In the genomic region with DNA sequence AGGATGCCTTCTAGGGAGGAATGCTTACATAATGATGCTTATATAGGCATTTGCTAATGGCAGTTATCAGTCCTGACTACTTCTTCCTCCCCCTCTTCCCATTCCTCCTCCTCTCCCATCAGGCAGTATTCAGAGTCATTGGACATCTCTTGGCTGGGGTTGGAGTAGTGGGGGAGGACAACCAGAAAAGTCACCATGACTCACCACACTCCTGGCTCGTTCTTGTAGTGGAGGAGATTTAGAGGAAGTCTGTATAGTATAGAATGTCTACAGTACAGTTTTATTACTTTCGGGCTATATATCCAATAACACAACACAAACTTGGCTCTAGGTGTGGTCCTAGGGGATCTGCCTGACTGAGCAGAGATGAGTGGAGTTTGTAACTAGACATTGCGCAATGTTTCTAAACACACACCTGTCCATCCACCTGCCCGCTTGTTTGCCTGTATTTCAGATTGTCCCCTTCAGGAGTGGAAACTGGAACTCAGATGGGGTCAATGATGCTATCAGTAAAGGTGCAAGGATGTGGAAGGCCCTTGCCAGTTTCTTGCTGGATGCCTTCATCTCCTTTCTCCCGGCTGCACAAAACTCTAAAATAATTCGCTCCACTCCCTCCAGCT, we compare ENCODE assay signal across 2 cellular contexts.
TF ChIP-seq lines count a peak whose summit lies in the region.

No MANE protein-coding gene starts in this region.

TF ChIP-seq in SK-N-SH treated with all-trans-retinoic acid at 6 μM for 48 hours, 23 proteins besides CTCF, POLR2A, EP300 and RAD21 (continued from another document):
- TF ChIP-seq, protein P1, sequence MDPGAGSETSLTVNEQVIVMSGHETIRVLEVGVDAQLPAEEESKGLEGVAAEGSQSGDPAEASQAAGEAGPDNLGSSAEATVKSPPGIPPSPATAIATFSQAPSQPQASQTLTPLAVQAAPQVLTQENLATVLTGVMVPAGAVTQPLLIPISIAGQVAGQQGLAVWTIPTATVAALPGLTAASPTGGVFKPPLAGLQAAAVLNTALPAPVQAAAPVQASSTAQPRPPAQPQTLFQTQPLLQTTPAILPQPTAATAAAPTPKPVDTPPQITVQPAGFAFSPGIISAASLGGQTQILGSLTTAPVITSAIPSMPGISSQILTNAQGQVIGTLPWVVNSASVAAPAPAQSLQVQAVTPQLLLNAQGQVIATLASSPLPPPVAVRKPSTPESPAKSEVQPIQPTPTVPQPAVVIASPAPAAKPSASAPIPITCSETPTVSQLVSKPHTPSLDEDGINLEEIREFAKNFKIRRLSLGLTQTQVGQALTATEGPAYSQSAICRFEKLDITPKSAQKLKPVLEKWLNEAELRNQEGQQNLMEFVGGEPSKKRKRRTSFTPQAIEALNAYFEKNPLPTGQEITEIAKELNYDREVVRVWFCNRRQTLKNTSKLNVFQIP (CRISPR knock-in tag; IDR thresholded peaks at IDR 0.05; ENCODE audit: borderline replicate concordance, low read depth): no peak
- TF ChIP-seq GLIS3 (CRISPR knock-in tag; IDR thresholded peaks at IDR 0.05): no peak
- TF ChIP-seq ZNF70 (CRISPR knock-in tag; IDR thresholded peaks at IDR 0.05): no peak
- no peak for TF ChIP-seq ZNF565 (CRISPR knock-in tag; conservative IDR thresholded peaks at IDR 0.05; ENCODE audit: low read depth)
- no peak for TF ChIP-seq ZFP30 (CRISPR knock-in tag; IDR thresholded peaks at IDR 0.05)
- no peak for TF ChIP-seq ISL1 (CRISPR knock-in tag; IDR thresholded peaks at IDR 0.05)
- no peak for TF ChIP-seq TOX (CRISPR knock-in tag; IDR thresholded peaks at IDR 0.05; ENCODE audit: borderline replicate concordance)
- no peak for TF ChIP-seq TCF4 (CRISPR knock-in tag; IDR thresholded peaks at IDR 0.05; ENCODE audit: borderline replicate concordance)
- TF ChIP-seq ZC3H10 (CRISPR knock-in tag; IDR thresholded peaks at IDR 0.05): no peak
- no peak for TF ChIP-seq CSDC2 (CRISPR knock-in tag; IDR thresholded peaks at IDR 0.05)
- no peak for TF ChIP-seq SNAI2 (CRISPR knock-in tag; IDR thresholded peaks at IDR 0.05)
- TF ChIP-seq OSR1 (CRISPR knock-in tag; IDR thresholded peaks at IDR 0.05): no peak
- no peak for TF ChIP-seq PPARA (CRISPR knock-in tag; IDR thresholded peaks at IDR 0.05; ENCODE audit: borderline replicate concordance)
- TF ChIP-seq, protein P2, sequence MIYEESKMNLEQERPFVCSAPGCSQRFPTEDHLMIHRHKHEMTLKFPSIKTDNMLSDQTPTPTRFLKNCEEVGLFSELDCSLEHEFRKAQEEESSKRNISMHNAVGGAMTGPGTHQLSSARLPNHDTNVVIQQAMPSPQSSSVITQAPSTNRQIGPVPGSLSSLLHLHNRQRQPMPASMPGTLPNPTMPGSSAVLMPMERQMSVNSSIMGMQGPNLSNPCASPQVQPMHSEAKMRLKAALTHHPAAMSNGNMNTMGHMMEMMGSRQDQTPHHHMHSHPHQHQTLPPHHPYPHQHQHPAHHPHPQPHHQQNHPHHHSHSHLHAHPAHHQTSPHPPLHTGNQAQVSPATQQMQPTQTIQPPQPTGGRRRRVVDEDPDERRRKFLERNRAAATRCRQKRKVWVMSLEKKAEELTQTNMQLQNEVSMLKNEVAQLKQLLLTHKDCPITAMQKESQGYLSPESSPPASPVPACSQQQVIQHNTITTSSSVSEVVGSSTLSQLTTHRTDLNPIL (CRISPR knock-in tag; IDR thresholded peaks at IDR 0.05; ENCODE audit: low read depth): no peak

TF ChIP-seq in SK-N-SH, 30 proteins besides CTCF, POLR2A, EP300 and RAD21 (continued from another document):
- TF ChIP-seq, protein P3, sequence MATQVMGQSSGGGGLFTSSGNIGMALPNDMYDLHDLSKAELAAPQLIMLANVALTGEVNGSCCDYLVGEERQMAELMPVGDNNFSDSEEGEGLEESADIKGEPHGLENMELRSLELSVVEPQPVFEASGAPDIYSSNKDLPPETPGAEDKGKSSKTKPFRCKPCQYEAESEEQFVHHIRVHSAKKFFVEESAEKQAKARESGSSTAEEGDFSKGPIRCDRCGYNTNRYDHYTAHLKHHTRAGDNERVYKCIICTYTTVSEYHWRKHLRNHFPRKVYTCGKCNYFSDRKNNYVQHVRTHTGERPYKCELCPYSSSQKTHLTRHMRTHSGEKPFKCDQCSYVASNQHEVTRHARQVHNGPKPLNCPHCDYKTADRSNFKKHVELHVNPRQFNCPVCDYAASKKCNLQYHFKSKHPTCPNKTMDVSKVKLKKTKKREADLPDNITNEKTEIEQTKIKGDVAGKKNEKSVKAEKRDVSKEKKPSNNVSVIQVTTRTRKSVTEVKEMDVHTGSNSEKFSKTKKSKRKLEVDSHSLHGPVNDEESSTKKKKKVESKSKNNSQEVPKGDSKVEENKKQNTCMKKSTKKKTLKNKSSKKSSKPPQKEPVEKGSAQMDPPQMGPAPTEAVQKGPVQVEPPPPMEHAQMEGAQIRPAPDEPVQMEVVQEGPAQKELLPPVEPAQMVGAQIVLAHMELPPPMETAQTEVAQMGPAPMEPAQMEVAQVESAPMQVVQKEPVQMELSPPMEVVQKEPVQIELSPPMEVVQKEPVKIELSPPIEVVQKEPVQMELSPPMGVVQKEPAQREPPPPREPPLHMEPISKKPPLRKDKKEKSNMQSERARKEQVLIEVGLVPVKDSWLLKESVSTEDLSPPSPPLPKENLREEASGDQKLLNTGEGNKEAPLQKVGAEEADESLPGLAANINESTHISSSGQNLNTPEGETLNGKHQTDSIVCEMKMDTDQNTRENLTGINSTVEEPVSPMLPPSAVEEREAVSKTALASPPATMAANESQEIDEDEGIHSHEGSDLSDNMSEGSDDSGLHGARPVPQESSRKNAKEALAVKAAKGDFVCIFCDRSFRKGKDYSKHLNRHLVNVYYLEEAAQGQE (IDR thresholded peaks at IDR 0.05; ENCODE audit: low read depth, low read length): no peak
- TF ChIP-seq, protein P4, sequence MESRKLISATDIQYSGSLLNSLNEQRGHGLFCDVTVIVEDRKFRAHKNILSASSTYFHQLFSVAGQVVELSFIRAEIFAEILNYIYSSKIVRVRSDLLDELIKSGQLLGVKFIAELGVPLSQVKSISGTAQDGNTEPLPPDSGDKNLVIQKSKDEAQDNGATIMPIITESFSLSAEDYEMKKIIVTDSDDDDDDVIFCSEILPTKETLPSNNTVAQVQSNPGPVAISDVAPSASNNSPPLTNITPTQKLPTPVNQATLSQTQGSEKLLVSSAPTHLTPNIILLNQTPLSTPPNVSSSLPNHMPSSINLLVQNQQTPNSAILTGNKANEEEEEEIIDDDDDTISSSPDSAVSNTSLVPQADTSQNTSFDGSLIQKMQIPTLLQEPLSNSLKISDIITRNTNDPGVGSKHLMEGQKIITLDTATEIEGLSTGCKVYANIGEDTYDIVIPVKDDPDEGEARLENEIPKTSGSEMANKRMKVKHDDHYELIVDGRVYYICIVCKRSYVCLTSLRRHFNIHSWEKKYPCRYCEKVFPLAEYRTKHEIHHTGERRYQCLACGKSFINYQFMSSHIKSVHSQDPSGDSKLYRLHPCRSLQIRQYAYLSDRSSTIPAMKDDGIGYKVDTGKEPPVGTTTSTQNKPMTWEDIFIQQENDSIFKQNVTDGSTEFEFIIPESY (IDR thresholded peaks at IDR 0.05; ENCODE audit: borderline replicate concordance, low read depth): no peak
- TF ChIP-seq RFX5 (IDR thresholded peaks at IDR 0.05; ENCODE audit: low read length): no peak
- no peak for TF ChIP-seq NRF1 (IDR thresholded peaks at IDR 0.05; ENCODE audit: low read depth, low read length)
- no peak for TF ChIP-seq GATA2 (CRISPR knock-in tag; IDR thresholded peaks at IDR 0.05)
- TF ChIP-seq, protein P5, sequence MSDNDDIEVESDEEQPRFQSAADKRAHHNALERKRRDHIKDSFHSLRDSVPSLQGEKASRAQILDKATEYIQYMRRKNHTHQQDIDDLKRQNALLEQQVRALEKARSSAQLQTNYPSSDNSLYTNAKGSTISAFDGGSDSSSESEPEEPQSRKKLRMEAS (IDR thresholded peaks at IDR 0.05; ENCODE audit: low read depth): no peak
- TF ChIP-seq CHD2 (IDR thresholded peaks at IDR 0.05; ENCODE audit: low read length, partially characterized antibody): no peak
- no peak for TF ChIP-seq JUND (IDR thresholded peaks at IDR 0.05)
- TF ChIP-seq SMC3 (IDR thresholded peaks at IDR 0.05; ENCODE audit: low read depth, low read length): no peak
- no peak for TF ChIP-seq FOXM1 (IDR thresholded peaks at IDR 0.05; ENCODE audit: low read depth)
- TF ChIP-seq, protein P6, sequence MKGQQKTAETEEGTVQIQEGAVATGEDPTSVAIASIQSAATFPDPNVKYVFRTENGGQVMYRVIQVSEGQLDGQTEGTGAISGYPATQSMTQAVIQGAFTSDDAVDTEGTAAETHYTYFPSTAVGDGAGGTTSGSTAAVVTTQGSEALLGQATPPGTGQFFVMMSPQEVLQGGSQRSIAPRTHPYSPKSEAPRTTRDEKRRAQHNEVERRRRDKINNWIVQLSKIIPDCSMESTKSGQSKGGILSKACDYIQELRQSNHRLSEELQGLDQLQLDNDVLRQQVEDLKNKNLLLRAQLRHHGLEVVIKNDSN (IDR thresholded peaks at IDR 0.05; ENCODE audit: borderline replicate concordance, low read depth): no peak
- no peak for TF ChIP-seq TAF1 (IDR thresholded peaks at IDR 0.05; ENCODE audit: borderline replicate concordance, low read depth, low read length)
